In the genomic region with DNA sequence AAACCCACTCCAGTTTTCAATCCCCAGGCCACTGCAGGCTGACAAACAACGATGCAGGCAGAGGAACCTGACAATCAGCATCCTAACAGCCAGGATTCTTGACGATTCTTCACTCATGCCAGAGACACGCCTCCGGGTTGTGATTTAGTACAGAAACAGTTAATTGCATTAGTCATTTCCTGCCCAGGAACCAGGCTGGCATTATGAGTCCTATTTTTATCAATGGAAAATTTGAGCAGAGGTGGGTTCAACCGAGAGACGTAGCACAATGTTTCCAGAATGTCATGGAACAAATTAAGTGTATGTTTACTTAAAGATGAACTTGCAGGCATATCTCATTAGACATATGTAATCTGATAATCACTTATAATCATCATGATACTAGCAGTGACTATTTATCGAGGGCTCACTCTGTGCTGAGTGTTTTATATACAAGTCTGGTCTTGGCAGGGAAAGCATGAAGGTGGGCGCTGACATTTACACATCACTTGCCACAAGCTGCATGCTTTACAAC, we compare ENCODE assay signal across 10 cellular contexts.
DNase-seq lines count a peak whose midpoint lies in the region; ATAC-seq and FAIRE-seq lines count a peak whose summit lies in the region.
"Had no signal": no experiment of that assay in that cellular context is flagged by ENCODE, and none has a peak within 500 bp of the region (broad histone marks: within the 10 kb centered on the region; RNA-seq: fewer than 3 reads in every experiment).

No MANE protein-coding gene starts in this region.

- H3K27me3 Mint-ChIP-seq in effector memory CD8-positive, alpha-beta T cell: peaks cover 0 to 32% of the 10 kb centered on the region in 2 donors
- H3K27me3 Mint-ChIP-seq: T-cell had no signal

- H3K4me1 Mint-ChIP-seq in effector memory CD8-positive, alpha-beta T cell (ENCODE audit: low read depth in 2 of 2): peaks cover 4 to 12% of the 10 kb centered on the region in 2 donors

- ATAC-seq in GM21576 (IDR thresholded peaks at IDR 0.05; ENCODE audit: unreplicated experiment): no peak
- no peak for ATAC-seq in effector memory CD8-positive, alpha-beta T cell (replicated peaks)

- no peaks in the 10 kb centered on the region for H3K36me3 Mint-ChIP-seq in effector memory CD8-positive, alpha-beta T cell (ENCODE audit: insufficient read depth)
- H3K36me3 Mint-ChIP-seq: naive thymus-derived CD8-positive, alpha-beta T cell; T-cell had no signal

- H3K9me3 Mint-ChIP-seq in effector memory CD8-positive, alpha-beta T cell: peaks cover 0 to 2% of the 10 kb centered on the region in 2 donors
- H3K9me3 Mint-ChIP-seq: T-cell had no signal

- DNase-seq in NOMO-1 (lab: John Stamatoyannopoulos, UW; ENCODE audit: unreplicated experiment in 2 of 2): peak; percentile 20 to 82
- no peak for DNase-seq in NOMO-1 treated with dmso at 0.1 percent for 144 hours (lab: John Stamatoyannopoulos, UW; ENCODE audit: unreplicated experiment)
- peak; percentile 83 for DNase-seq in RPMI7951 (ENCODE audit: low read depth)
- DNase-seq in dermis blood vessel endothelial cell: peak; percentile 96
- peak; percentile 38 to 50 (median 47) for DNase-seq in stimulated activated CD4-positive, alpha-beta T cell treated with anti-CD3 and anti-CD28 coated beads, TNF-alpha, amount 100 ng/mL, for 24 hours (ENCODE audit: low read depth in 3 of 3)
- no peak for DNase-seq in GM19239 (ENCODE audit: insufficient read length, low spot score)
- DNase-seq in effector memory CD8-positive, alpha-beta T cell: no peak

- FAIRE-seq in GM19239 (lab: Jason Lieb, UNC): no peak

- H3K27ac Mint-ChIP-seq in effector memory CD8-positive, alpha-beta T cell: no peak overlapping the region

- no peak overlapping the region for H3K4me3 Mint-ChIP-seq in effector memory CD8-positive, alpha-beta T cell
- H3K4me3 Mint-ChIP-seq: naive thymus-derived CD8-positive, alpha-beta T cell; T-cell had no signal

Comparison
In these comparisons a context has a peak if more than half of its experiments do, and no peak if none do; other contexts are left out.
1. DNase-seq: peak in NOMO-1 (2 of 2), RPMI7951 (single experiment), dermis blood vessel endothelial cell (single experiment) and stimulated activated CD4-positive, alpha-beta T cell treated with anti-CD3 and anti-CD28 coated beads, TNF-alpha, amount 100 ng/mL, for 24 hours (3 of 3); none in NOMO-1 treated with dmso at 0.1 percent for 144 hours (single experiment), GM19239 (single experiment) and effector memory CD8-positive, alpha-beta T cell (0 of 3).